In genomic region chr14:25394791-25395391, GRCh38 we compare ENCODE assay signal across 16 cellular contexts.
A peak's percentile ranks its signal among the peaks of the same experiment; 100 is the strongest.
DNase-seq lines count a peak whose midpoint lies in the region; FAIRE-seq and TF ChIP-seq lines count a peak whose summit lies in the region.
"Had no signal": no experiment of that assay in that cellular context is flagged by ENCODE, and none has a peak within 500 bp of the region (broad histone marks: within the 10 kb centered on the region; RNA-seq: fewer than 3 reads in every experiment).

No MANE protein-coding gene starts in this region.

- intact Hi-C loops in ascending aorta (cut with DNase I) = no loop called here

- H3K27ac Mint-ChIP-seq in astrocyte (ENCODE audit: unreplicated experiment) = peak overlapping the region; percentile 88
- H3K27ac Mint-ChIP-seq in nephron progenitor cell = peak overlapping the region; percentile 73
- H3K27ac Mint-ChIP-seq: CD4-positive, alpha-beta memory T cell had no signal

- H3K4me1 Mint-ChIP-seq in astrocyte (ENCODE audit: low read depth, unreplicated experiment) = peaks cover 35% of the 10 kb centered on the region
- H3K4me1 Mint-ChIP-seq in nephron progenitor cell = peaks cover 14% of the 10 kb centered on the region
- H3K4me1 Mint-ChIP-seq: CD4-positive, alpha-beta memory T cell had no signal

- TF ChIP-seq CTCF in astrocyte (IDR thresholded peaks at IDR 0.05; ENCODE audit: insufficient read depth, low read depth, low read length) = no peak
- TF ChIP-seq CTCF in nephron progenitor cell (IDR thresholded peaks at IDR 0.05) = no peak
- no peak for TF ChIP-seq CTCF in ascending aorta (IDR thresholded peaks at IDR 0.05)

- no peaks in the 10 kb centered on the region for H4K20me1 ChIP-seq in BLaER1
- no peaks in the 10 kb centered on the region for H4K20me1 ChIP-seq in astrocyte (ENCODE audit: insufficient read depth, low read length)

- H2AFZ ChIP-seq in astrocyte (ENCODE audit: low read depth, low read length) = no peak overlapping the region

- no peaks in the 10 kb centered on the region for H3K79me2 ChIP-seq in astrocyte (ENCODE audit: insufficient read depth, low read length)

- H3K36me3 Mint-ChIP-seq in astrocyte (ENCODE audit: low read depth, unreplicated experiment) = no peaks in the 10 kb centered on the region
- no peaks in the 10 kb centered on the region for H3K36me3 Mint-ChIP-seq in nephron progenitor cell (ENCODE audit: low read depth)
- H3K36me3 Mint-ChIP-seq: CD4-positive, alpha-beta memory T cell had no signal

- 0 out of 2 replicates have a peak overlapping the region, but pooled peaks have one; percentile 12 for H3K4me2 ChIP-seq in BLaER1
- no peak overlapping the region for H3K4me2 ChIP-seq in astrocyte (ENCODE audit: low read length)
- H3K4me2 ChIP-seq: KMS-11 had no signal

- H3K4me3 Mint-ChIP-seq in astrocyte (ENCODE audit: unreplicated experiment) = no peak overlapping the region
- H3K4me3 Mint-ChIP-seq in nephron progenitor cell = no peak overlapping the region
- H3K4me3 Mint-ChIP-seq: CD4-positive, alpha-beta memory T cell had no signal

- H3K9ac ChIP-seq in BLaER1 (no peak overlapping the region), astrocyte (ENCODE audit: low read length) (no peak overlapping the region)
- H3K9ac ChIP-seq: KMS-11 had no signal

- H3K4me3 ChIP-seq in BLaER1 (no peak overlapping the region), astrocyte (ENCODE audit: insufficient read depth, low read depth, low read length) (no peak overlapping the region), ascending aorta (no peak overlapping the region)

- no peaks in the 10 kb centered on the region for H3K27me3 ChIP-seq in BLaER1
- no peaks in the 10 kb centered on the region for H3K27me3 ChIP-seq in astrocyte (ENCODE audit: insufficient read depth, low read length)
- H3K27me3 ChIP-seq in ascending aorta = no peaks in the 10 kb centered on the region

- no peak for FAIRE-seq in astrocyte (lab: Jason Lieb, UNC)
- FAIRE-seq: G401.6, RCC 7860 had no signal

- no peak overlapping the region for H3K27ac ChIP-seq in BLaER1
- no peak overlapping the region for H3K27ac ChIP-seq in astrocyte (ENCODE audit: low read depth, low read length)
- H3K27ac ChIP-seq in ascending aorta = no peak overlapping the region
- H3K27ac ChIP-seq: KMS-11 had no signal

- peak; percentile 6 for DNase-seq in Daoy (ENCODE audit: low read depth)
- no peak for DNase-seq in astrocyte (ENCODE audit: low read depth)
- no peak for DNase-seq in nephron progenitor cell
- no peak for DNase-seq in NCI-H2227 treated with DMSO at 0.1 percent for 48 hours (lab: John Stamatoyannopoulos, UW)
- no peak for DNase-seq in ascending aorta (ENCODE audit: low spot score in 2 of 2)
- DNase-seq in NCI-H2196 (lab: John Stamatoyannopoulos, UW; ENCODE audit: unreplicated experiment) = no peak
- DNase-seq: Calu3; CD4-positive, alpha-beta memory T cell; GOT3; NCI-H1694; NCI-H526 treated with DMSO at 0.1 percent for 48 hours; SIG-M5 had no signal

- H3K36me3 ChIP-seq in BLaER1 (no peaks in the 10 kb centered on the region), astrocyte (ENCODE audit: insufficient read depth, low read length) (no peaks in the 10 kb centered on the region), ascending aorta (no peaks in the 10 kb centered on the region)

- no peaks in the 10 kb centered on the region for H3K9me3 Mint-ChIP-seq in astrocyte (ENCODE audit: unreplicated experiment)
- no peaks in the 10 kb centered on the region for H3K9me3 Mint-ChIP-seq in nephron progenitor cell

- H3K4me1 ChIP-seq in BLaER1 (peaks cover 35% of the 10 kb centered on the region), astrocyte (ENCODE audit: insufficient read depth, low read length) (no peaks in the 10 kb centered on the region), ascending aorta (no peaks in the 10 kb centered on the region)

- H3K9me3 ChIP-seq in BLaER1 (no peaks in the 10 kb centered on the region), astrocyte (ENCODE audit: insufficient read depth, low read depth, low read length) (no peaks in the 10 kb centered on the region), ascending aorta (no peaks in the 10 kb centered on the region)

- H3K27me3 Mint-ChIP-seq in astrocyte (ENCODE audit: low read depth, unreplicated experiment) = no peaks in the 10 kb centered on the region
- H3K27me3 Mint-ChIP-seq in nephron progenitor cell (ENCODE audit: low read depth, poor library complexity) = peaks cover 11% of the 10 kb centered on the region
- H3K27me3 Mint-ChIP-seq: CD4-positive, alpha-beta memory T cell had no signal
